1 cellular context compared by ENCODE assay signal in genomic region chr6:15813700-15814099, GRCh38.
TF ChIP-seq lines count a peak whose summit lies in the region.

No MANE protein-coding gene starts in this region.

TF ChIP-seq in GM12878, 131 proteins besides CTCF, POLR2A, EP300 and RAD21 (continued from another document):
- TF ChIP-seq ZNF687 (IDR thresholded peaks at IDR 0.05): peak; percentile 28; the same call in 1 of the 2 replicates
- TF ChIP-seq ZNF384 (IDR thresholded peaks at IDR 0.05; ENCODE audit: borderline replicate concordance, low read depth, low read length): peak; percentile 67; the same call in 1 of the 2 replicates
